ENCODE assay signal across 9 cellular contexts in genomic region chr17:2776589-2777241, GRCh38. TPM values are rescaled to one million over a fixed set of nuclear protein-coding genes. Genes with fewer than 3 reads are reported as not detected.
DNase-seq lines count a peak whose midpoint lies in the region; ATAC-seq and TF ChIP-seq lines count a peak whose summit lies in the region.
"Had no signal": no experiment of that assay in that cellular context is flagged by ENCODE, and none has a peak within 500 bp of the region (broad histone marks: within the 10 kb centered on the region; RNA-seq: fewer than 3 reads in every experiment).

No MANE protein-coding gene starts in this region.

- dilution Hi-C loops in mammary epithelial cell (cut with HindIII; ENCODE audit: low sequenced_read_pairs), result no loop called here

- H3K36me3 Mint-ChIP-seq in Caco-2 (ENCODE audit: insufficient read depth, unreplicated experiment) (no peaks in the 10 kb centered on the region), naive B cell (no peaks in the 10 kb centered on the region)

- H3K9me3 Mint-ChIP-seq in Caco-2 (ENCODE audit: unreplicated experiment) (no peaks in the 10 kb centered on the region), naive B cell (no peaks in the 10 kb centered on the region)

- no peaks in the 10 kb centered on the region for H3K9me3 ChIP-seq in Caco-2
- H3K9me3 ChIP-seq in mammary epithelial cell (replicated peaks; ENCODE audit: insufficient read depth, low read length), result no peaks in the 10 kb centered on the region

- H3K27ac Mint-ChIP-seq in Caco-2 (ENCODE audit: unreplicated experiment) (peak overlapping the region; percentile 2), naive B cell (no peak overlapping the region)

- H3K4me2 ChIP-seq in mammary epithelial cell (ENCODE audit: insufficient read depth, low read depth, low read length), result peak overlapping the region; percentile 83

- CTCF ChIA-PET in Caco-2 (lab: Charles Lee), result interaction anchor here (0.5 to 2.4 kb wide), 3 partner anchors 10 to 394 kb away, joined by 3 to 22 read pairs (median 6); no protein-coding TSS in a partner anchor
- CTCF ChIA-PET in mammary epithelial cell (lab: Charles Lee; ENCODE audit: low non-redundant PET), result no interaction called here

- no peaks in the 10 kb centered on the region for H4K20me1 ChIP-seq in mammary epithelial cell (ENCODE audit: insufficient read depth, low read length)

- peak overlapping the region; percentile 59 for H3K4me3 ChIP-seq in Caco-2 (ENCODE audit: low read depth, low read length)
- H3K4me3 ChIP-seq in mammary epithelial cell (replicated peaks in 1 of 3; ENCODE audit: insufficient read depth in 1 of 3, low read depth in 2 of 3, low read length in 3 of 3), result peak overlapping the region in 1 of 3 experiments; percentile 34

- H2AFZ ChIP-seq in mammary epithelial cell (ENCODE audit: low read depth, low read length), result peak overlapping the region; percentile 78

- DNase-seq in Caco-2, result peak; percentile 82 to 84
- DNase-seq in NCI-H146 treated with DMSO at 0.1 percent for 48 hours (lab: John Stamatoyannopoulos, UW; ENCODE audit: unreplicated experiment), result peak; percentile 65
- no peak for DNase-seq in mammary epithelial cell
- DNase-seq in naive B cell, result no peak
- no peak for DNase-seq in SW480 (ENCODE audit: low spot score)
- no peak for DNase-seq in COLO829 (ENCODE audit: low spot score)
- DNase-seq: dermis blood vessel endothelial cell had no signal

- WGBS in mammary epithelial cell (ENCODE audit: low coverage, missing lambda C conversion rate), result 3% methylated on average over 17 of the region's 80 CpGs

- H3K4me1 ChIP-seq in Caco-2, result peaks cover 6% of the 10 kb centered on the region
- peaks cover 7% of the 10 kb centered on the region for H3K4me1 ChIP-seq in mammary epithelial cell (ENCODE audit: insufficient read depth, low read length)

- in situ Hi-C loops in mammary epithelial cell (cut with MboI; ENCODE audit: low sequenced_read_pairs in 2 of 2), result no loop called here

- intact Hi-C loops in Caco-2 (cut with micrococcal nuclease; ENCODE audit: unreplicated experiment), result loop anchor here (1.0 kb wide), 2 partner anchors 10 to 49 kb away; no protein-coding TSS in a partner anchor
- intact Hi-C loops in mammary epithelial cell (cut with micrococcal nuclease), result no loop called here

- no TSS peak for BruUV-seq in Caco-2 (replicated peaks; lab: Mats Ljungman, UMichigan)
- BruUV-seq in mammary epithelial cell (replicated peaks; lab: Mats Ljungman, UMichigan), result no TSS peak

- H3K9ac ChIP-seq in mammary epithelial cell (ENCODE audit: insufficient read depth, low read length), result no peak overlapping the region

- H3K27ac ChIP-seq in mammary epithelial cell (ENCODE audit: insufficient read depth, low read depth, low read length), result no peak overlapping the region

- TF ChIP-seq CTCF in Caco-2 (IDR thresholded peaks at IDR 0.05; ENCODE audit: insufficient read depth in 1 of 2, low read depth in 1 of 2, low read length in 1 of 2, severe bottlenecking in 1 of 2, unreplicated experiment in 1 of 2), result no peak
- TF ChIP-seq CTCF in mammary epithelial cell (conservative IDR thresholded peaks at IDR 0.05 in 1 of 2, IDR thresholded peaks at IDR 0.05 in 1 of 2; ENCODE audit: extremely low read depth in 1 of 2, insufficient read depth in 1 of 2, low read depth in 1 of 2, low read length in 2 of 2), result no peak

- no peaks in the 10 kb centered on the region for H3K79me2 ChIP-seq in mammary epithelial cell (ENCODE audit: insufficient read depth, low read length)

- ATAC-seq in naive B cell (ENCODE audit: low read depth in 2 of 2), result peak; percentile 67 to 68
- no peak for ATAC-seq in GM19328 (IDR thresholded peaks at IDR 0.05; ENCODE audit: unreplicated experiment)
- ATAC-seq in HG02642 (IDR thresholded peaks at IDR 0.05; ENCODE audit: poor library complexity, unreplicated experiment), result no peak

- H3K36me3 ChIP-seq in Caco-2 (ENCODE audit: control insufficient read depth, insufficient read depth, low read length) (no peaks in the 10 kb centered on the region), mammary epithelial cell (ENCODE audit: insufficient read depth, low read length) (no peaks in the 10 kb centered on the region)

- H3K27me3 Mint-ChIP-seq in Caco-2 (ENCODE audit: insufficient read depth, unreplicated experiment) (peaks cover 7% of the 10 kb centered on the region), naive B cell (peaks cover 38 to 74% (median 62%) of the 10 kb centered on the region in 3 donors)

- peak overlapping the region; percentile 83 for H3K4me3 Mint-ChIP-seq in Caco-2 (ENCODE audit: unreplicated experiment)
- peak overlapping the region in 5 of 8 donors; percentile 53 to 82 (median 57) for H3K4me3 Mint-ChIP-seq in naive B cell

- H3K4me1 Mint-ChIP-seq in Caco-2 (ENCODE audit: low read depth, unreplicated experiment) (no peaks in the 10 kb centered on the region), naive B cell (peaks cover 4 to 18% (median 11%) of the 10 kb centered on the region in 3 donors)

- POLR2A ChIA-PET in Caco-2 (lab: Charles Lee), result interaction anchor here (0.6 kb wide), 1 partner anchor 431 kb away, joined by 6 read pairs; no protein-coding TSS in a partner anchor

- H3K27me3 ChIP-seq in Caco-2 (replicated peaks; ENCODE audit: control insufficient read depth, insufficient read depth, low read length), result no peaks in the 10 kb centered on the region
- H3K27me3 ChIP-seq in mammary epithelial cell (ENCODE audit: insufficient read depth, low read length), result peaks cover 21% of the 10 kb centered on the region

RNA-seq across cellular contexts. Expression of gene RAP1GAP2, which starts 19.5 kb away (rescaled TPM):
- total RNA-seq in Caco-2 (2022) (45.3 and 46.7 TPM in 2 replicates), mammary epithelial cell (10 to 100 TPM; 22.3 to 41.2 TPM)
- polyA plus RNA-seq in mammary epithelial cell (25.0 TPM), naive B cell (ENCODE audit: low read depth in 6 of 6) (1 to 10 TPM in 3 of 6 donors, under 1 TPM in 2, not detected in 1; 0.96 to 2.9 (median 1.4) TPM)
- 47.0 TPM for polyA minus RNA-seq in mammary epithelial cell

RNA-seq across cellular contexts. Expression of gene CCDC92B, which starts 27.3 kb away (rescaled TPM):
- total RNA-seq in Caco-2 (2022), result 0.66 and 1.1 TPM in 2 replicates
- total RNA-seq in mammary epithelial cell, result under 1 TPM in 1 of 2 donors, not detected in 1; 0.09 TPM
- 0.02 TPM for polyA plus RNA-seq in mammary epithelial cell
- not detected for polyA minus RNA-seq in mammary epithelial cell
- not detected for polyA plus RNA-seq in naive B cell (ENCODE audit: low read depth in 6 of 6)
- total RNA-seq: dermis blood vessel endothelial cell had no signal

Comparison
In these comparisons a context has a peak if more than half of its experiments do, and no peak if none do; other contexts are left out.
1. DNase-seq: peak in Caco-2 (2 of 2) and NCI-H146 treated with DMSO at 0.1 percent for 48 hours (single experiment); none in mammary epithelial cell (single experiment), naive B cell (single experiment), SW480 (single experiment) and COLO829 (single experiment).
2. ATAC-seq: peak in naive B cell (2 of 2); none in GM19328 (single experiment) and HG02642 (single experiment).